ENCODE assay signal across 31 cellular contexts in the genomic region with DNA sequence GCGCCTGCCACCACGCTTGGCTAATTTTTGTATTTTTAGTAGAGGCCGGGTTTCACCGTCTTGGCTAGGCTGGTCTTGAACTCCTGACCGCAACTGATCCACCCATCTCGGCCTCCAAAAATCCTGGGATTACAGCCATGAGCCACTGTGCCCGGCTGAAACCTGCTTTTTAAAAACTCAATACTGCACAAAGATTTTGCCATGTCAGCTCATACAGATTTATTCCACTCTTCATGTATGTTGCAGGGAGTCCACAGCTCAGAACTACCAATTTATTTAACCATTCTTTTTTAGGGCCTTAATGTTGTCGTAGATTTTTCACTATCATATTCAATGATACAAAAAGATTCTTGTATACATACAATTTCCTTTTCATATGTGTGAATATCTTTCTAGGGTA.
"Had no signal": no experiment of that assay in that cellular context is flagged by ENCODE, and none has a peak within 500 bp of the region (broad histone marks: within the 10 kb centered on the region; RNA-seq: fewer than 3 reads in every experiment).

No MANE protein-coding gene starts in this region.

- H3K4me3 Mint-ChIP-seq: activated CD8-positive, alpha-beta T cell treated with anti-CD3 and anti-CD28 coated beads, Interleukin-2, amount 10 ng/mL, durations not matched to agents 7 days and 5 days; T-cell; T-helper 17 cell had no signal

- H3K27me3 Mint-ChIP-seq: T-cell, T-helper 17 cell had no signal

- H3K9me3 ChIP-seq: adrenal gland, body of pancreas, breast epithelium had no signal

- FAIRE-seq: astrocyte, RCC 7860 had no signal

- H3K4me3 ChIP-seq: adrenal gland, body of pancreas, breast epithelium had no signal

- H3K4me1 ChIP-seq: adrenal gland, body of pancreas, breast epithelium had no signal

- H3K27me3 ChIP-seq: adrenal gland, body of pancreas, breast epithelium had no signal

- ATAC-seq: activated CD8-positive, alpha-beta T cell treated with anti-CD3 and anti-CD28 coated beads, Interleukin-2, amount 10 ng/mL, durations not matched to agents 7 days and 5 days; activated naive CD4-positive, alpha-beta T cell treated with anti-CD3 and anti-CD28 coated beads, Interleukin-2, amount 50 U/mL, for 72 hours; body of pancreas; PC-3; Right ventricle myocardium inferior; SK-N-SH treated with all-trans-retinoic acid at 6 μM for 48 hours; T-cell; T-helper 17 cell had no signal

- H3K9me3 Mint-ChIP-seq: activated naive CD4-positive, alpha-beta T cell treated with anti-CD3 and anti-CD28 coated beads, Interleukin-2, amount 50 U/mL, for 72 hours; T-cell had no signal

- H3K27ac ChIP-seq: adrenal gland, body of pancreas, breast epithelium, RWPE1, WERI-Rb-1 had no signal

- DNase-seq: activated CD4-positive, alpha-beta T cell treated with anti-CD3 and anti-CD28 coated beads for 1 hour; activated CD4-positive, alpha-beta T cell treated with anti-CD3 and anti-CD28 coated beads for 48 hours; activated CD4-positive, CD25-positive, alpha-beta regulatory T cell; activated CD8-positive, alpha-beta memory T cell treated with anti-CD3 and anti-CD28 coated beads, Interleukin-2, amount 50 U/mL, for 4 hours; activated CD8-positive, alpha-beta T cell treated with anti-CD3 and anti-CD28 coated beads, Interleukin-2, amount 10 ng/mL, durations not matched to agents 7 days and 5 days; activated gamma-delta T cell treated with Interleukin-2 at 50 U/mL for 16 hours; body of pancreas; cerebellar nuclear complex; Karpas-422; KBM-7; NCI-H1105; NCI-H1417 treated with DMSO at 0.1 percent for 48 hours; NCI-H187 treated with DMSO at 0.1 percent for 48 hours; NCI-H2081; NCI-H226; NCI-H446 treated with DMSO at 0.1 percent for 48 hours; NCI-H524; NCI-H69; PC-3; SIG-M5; T-cell; T-helper 17 cell; WERI-Rb-1 had no signal

- H3K27ac Mint-ChIP-seq: T-cell, T-helper 17 cell had no signal
